1 cellular context compared by ENCODE assay signal in genomic region chr7:128875523-128875948, GRCh38.
TF ChIP-seq lines count a peak whose summit lies in the region.

No MANE protein-coding gene starts in this region.

TF ChIP-seq in K562, 482 proteins besides CTCF, POLR2A, EP300 and RAD21:
- TF ChIP-seq FOSL1 (tag; conservative IDR thresholded peaks at IDR 0.05): no peak
- TF ChIP-seq ZNF384 (IDR thresholded peaks at IDR 0.05; ENCODE audit: low read depth, low read length): peak; percentile 50; the same call in 1 of the 2 replicates
- TF ChIP-seq ZC3H8 (IDR thresholded peaks at IDR 0.05): no peak
- no peak for TF ChIP-seq PHB2 (IDR thresholded peaks at IDR 0.05; ENCODE audit: low read depth)
- 0 out of 2 replicates have a peak, but pooled peaks have one; percentile 14 for TF ChIP-seq MCM3 (IDR thresholded peaks at IDR 0.05)
- no peak for TF ChIP-seq MAFK (IDR thresholded peaks at IDR 0.05; ENCODE audit: low read length)
